ENCODE assay signal across 13 cellular contexts in the genomic region with DNA sequence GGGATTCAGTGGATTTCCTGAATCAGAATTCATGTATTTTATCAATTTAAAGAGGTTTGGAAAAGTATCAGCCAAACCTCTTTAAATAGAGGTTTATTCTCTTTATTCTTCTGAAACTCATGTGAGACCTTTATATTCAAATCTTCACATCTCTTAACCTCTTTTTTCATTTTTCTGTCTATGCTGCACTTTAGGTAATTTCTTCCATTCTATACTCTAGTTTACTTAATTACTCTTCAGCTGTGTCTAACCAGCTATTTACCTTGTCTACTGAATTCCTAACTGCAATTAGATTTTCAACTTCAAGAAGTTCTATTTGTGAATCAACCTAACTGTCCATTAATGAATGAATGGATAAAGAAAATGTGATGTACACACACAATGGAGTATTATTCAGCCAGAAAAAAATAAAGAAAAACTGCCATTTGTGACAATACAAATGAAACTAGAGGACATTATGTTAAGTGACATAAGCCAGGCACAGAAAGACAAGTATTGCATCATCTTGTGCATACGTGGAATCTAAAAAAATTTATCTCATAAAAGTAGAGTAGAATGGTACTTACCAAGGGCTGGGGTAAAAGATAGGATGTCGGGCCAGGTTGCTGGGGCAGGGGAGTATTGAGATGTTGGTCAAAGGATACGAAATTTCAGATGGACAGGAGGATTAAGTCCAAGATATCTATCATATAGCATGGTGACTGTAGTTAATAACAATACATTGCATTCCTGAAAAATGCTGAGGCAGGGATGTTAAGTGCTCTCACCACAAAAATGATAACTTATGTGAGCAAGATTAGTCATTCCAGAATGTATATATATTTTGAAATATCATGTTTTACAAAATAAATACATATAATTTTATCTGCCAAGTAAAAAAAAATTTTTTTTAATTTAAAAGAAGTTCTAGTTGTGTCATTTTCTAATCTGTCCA.
A peak's percentile ranks its signal among the peaks of the same experiment; 100 is the strongest.
DNase-seq lines count a peak whose midpoint lies in the region; ATAC-seq, FAIRE-seq and TF ChIP-seq lines count a peak whose summit lies in the region.
"Had no signal": no experiment of that assay in that cellular context is flagged by ENCODE, and none has a peak within 500 bp of the region (broad histone marks: within the 10 kb centered on the region; RNA-seq: fewer than 3 reads in every experiment).

No MANE protein-coding gene starts in this region.

- no peak for TF ChIP-seq POLR2A in H1 (IDR thresholded peaks at IDR 0.05; ENCODE audit: control extremely low read depth in 1 of 2, low read depth in 2 of 2, low read length in 2 of 2)

- no peaks in the 10 kb centered on the region for H3K79me1 ChIP-seq in H1 (ENCODE audit: low read depth, low read length)

- H3K9ac ChIP-seq in SK-N-SH, result no peak overlapping the region
- no peak overlapping the region for H3K9ac ChIP-seq in PC-3 (ENCODE audit: low read length)
- H3K9ac ChIP-seq in H1 (replicated peaks in 1 of 4; ENCODE audit: extremely low read depth in 1 of 4, low read depth in 3 of 4, low read length in 3 of 4), result no peak overlapping the region
- H3K9ac ChIP-seq: BLaER1 treated with 17β-estradiol and CSF1 and Interleukin-3, amounts not matched to agents 10 nM and 100 nM had no signal

- no peak for FAIRE-seq in H1 (lab: Jason Lieb, UNC)

- H3K4me3 ChIP-seq in SK-N-SH (ENCODE audit: low read depth in 2 of 2, low read length in 1 of 2) (no peak overlapping the region), PC-3 (ENCODE audit: low read length) (no peak overlapping the region), H1 (ENCODE audit: extremely low read depth in 1 of 4, insufficient read depth in 2 of 4, low read depth in 3 of 4, low read length in 4 of 4) (no peak overlapping the region), osteoblast (ENCODE audit: insufficient read depth, low read length) (no peak overlapping the region)
- H3K4me3 ChIP-seq: BLaER1 treated with 17β-estradiol and CSF1 and Interleukin-3, amounts not matched to agents 10 nM and 100 nM had no signal

- H2AFZ ChIP-seq in SK-N-SH (ENCODE audit: low read depth) (no peak overlapping the region), PC-3 (ENCODE audit: low read length) (no peak overlapping the region), H1 (ENCODE audit: low read length) (no peak overlapping the region), osteoblast (ENCODE audit: low read length) (no peak overlapping the region)

- H4K8ac ChIP-seq in H1 (ENCODE audit: extremely low read depth, insufficient read depth, low read length), result no peak overlapping the region

- ATAC-seq in SK-N-SH treated with all-trans-retinoic acid at 6 μM for 48 hours (no peak), PC-3 (no peak)

- DNase-seq in SK-N-SH (no peak), PC-3 (peak; percentile 10), H1 (ENCODE audit: low read depth in 1 of 2, low spot score in 2 of 2) (no peak), NCI-H1436 (lab: John Stamatoyannopoulos, UW) (no peak), NCI-H1436 treated with DMSO at 0.1 percent for 48 hours (lab: John Stamatoyannopoulos, UW) (no peak), osteoblast (ENCODE audit: insufficient read length, low spot score, missing footprints) (no peak)
- DNase-seq: 8988T; ACHN; CD4-positive, CD25-positive, alpha-beta regulatory T cell; DMS53; H7 had no signal

- H3K27me3 ChIP-seq in SK-N-SH (ENCODE audit: insufficient read depth) (no peaks in the 10 kb centered on the region), PC-3 (ENCODE audit: low read length) (no peaks in the 10 kb centered on the region), H1 (replicated peaks in 1 of 4; ENCODE audit: control insufficient read depth in 3 of 4, extremely low read depth in 1 of 4, insufficient read depth in 3 of 4, low read length in 3 of 4) (no peaks in the 10 kb centered on the region), osteoblast (ENCODE audit: insufficient read depth, low read length) (no peaks in the 10 kb centered on the region)
- H3K27me3 ChIP-seq: BLaER1 treated with 17β-estradiol and CSF1 and Interleukin-3, amounts not matched to agents 10 nM and 100 nM had no signal

- no peak overlapping the region for H2BK15ac ChIP-seq in H1 (ENCODE audit: low read length)

- TF ChIP-seq EP300 in SK-N-SH (IDR thresholded peaks at IDR 0.05; ENCODE audit: borderline replicate concordance in 1 of 2, low read depth in 1 of 2, low read length in 1 of 2) (no peak), H1 (IDR thresholded peaks at IDR 0.05; ENCODE audit: borderline replicate concordance in 1 of 2, low read depth in 2 of 2, low read length in 2 of 2) (no peak)

- H3K9me2 ChIP-seq in SK-N-SH (no peaks in the 10 kb centered on the region), PC-3 (replicated peaks; ENCODE audit: low read length) (no peaks in the 10 kb centered on the region)

- no peaks in the 10 kb centered on the region for H3K9me3 ChIP-seq in SK-N-SH
- H3K9me3 ChIP-seq in PC-3 (ENCODE audit: low read length), result no peaks in the 10 kb centered on the region
- no peaks in the 10 kb centered on the region for H3K9me3 ChIP-seq in H1 (ENCODE audit: insufficient read depth in 2 of 2, low read depth in 1 of 2, low read length in 1 of 2)
- no peaks in the 10 kb centered on the region for H3K9me3 ChIP-seq in osteoblast (ENCODE audit: low read depth, low read length)
- H3K9me3 ChIP-seq: BLaER1 treated with 17β-estradiol and CSF1 and Interleukin-3, amounts not matched to agents 10 nM and 100 nM had no signal

- peaks cover 0 to 7% of the 10 kb centered on the region in 2 experiments for H3K36me3 ChIP-seq in SK-N-SH (replicated peaks in 1 of 2; ENCODE audit: control insufficient read depth in 1 of 2, insufficient read depth in 2 of 2, low read length in 1 of 2)
- H3K36me3 ChIP-seq in PC-3 (ENCODE audit: low read depth, low read length), result no peaks in the 10 kb centered on the region
- no peaks in the 10 kb centered on the region for H3K36me3 ChIP-seq in H1 (ENCODE audit: control insufficient read depth in 2 of 4, insufficient read depth in 4 of 4, low read length in 3 of 4)
- no peaks in the 10 kb centered on the region for H3K36me3 ChIP-seq in osteoblast (ENCODE audit: insufficient read depth, low read length)

- H4K20me1 ChIP-seq in SK-N-SH (ENCODE audit: insufficient read depth), result no peaks in the 10 kb centered on the region
- no peaks in the 10 kb centered on the region for H4K20me1 ChIP-seq in PC-3 (ENCODE audit: low read length)
- no peaks in the 10 kb centered on the region for H4K20me1 ChIP-seq in H1 (replicated peaks in 1 of 2; ENCODE audit: control insufficient read depth in 1 of 2, insufficient read depth in 2 of 2, low read length in 2 of 2)
- H4K20me1 ChIP-seq in osteoblast (ENCODE audit: insufficient read depth, low read length), result no peaks in the 10 kb centered on the region
- H4K20me1 ChIP-seq: BLaER1 treated with 17β-estradiol and CSF1 and Interleukin-3, amounts not matched to agents 10 nM and 100 nM had no signal

- intact Hi-C loops in PC-3 (cut with micrococcal nuclease), result no loop called here

- H3K27ac ChIP-seq in SK-N-SH (ENCODE audit: low read depth in 2 of 2, low read length in 1 of 2), result no peak overlapping the region
- no peak overlapping the region for H3K27ac ChIP-seq in PC-3 (ENCODE audit: low read length)
- H3K27ac ChIP-seq in H1 (ENCODE audit: low read depth, low read length), result no peak overlapping the region
- H3K27ac ChIP-seq in osteoblast (ENCODE audit: low read depth, low read length), result no peak overlapping the region
- H3K27ac ChIP-seq: BLaER1 treated with 17β-estradiol and CSF1 and Interleukin-3, amounts not matched to agents 10 nM and 100 nM had no signal

- H2BK20ac ChIP-seq in H1 (ENCODE audit: low read length), result no peak overlapping the region

- H3K79me2 ChIP-seq in SK-N-SH (ENCODE audit: insufficient read depth) (no peaks in the 10 kb centered on the region), PC-3 (ENCODE audit: low read length) (no peaks in the 10 kb centered on the region), H1 (ENCODE audit: control insufficient read depth in 1 of 2, insufficient read depth in 2 of 2, low read length in 2 of 2) (no peaks in the 10 kb centered on the region), osteoblast (ENCODE audit: insufficient read depth, low read length) (no peaks in the 10 kb centered on the region)

- H4K5ac ChIP-seq in H1 (ENCODE audit: insufficient read length, low read depth, low read length), result no peak overlapping the region

- no peak overlapping the region for H3K23ac ChIP-seq in H1 (ENCODE audit: insufficient read length)

- WGBS in SK-N-SH (ENCODE audit: low lambda C conversion rate), result 85% methylated on average over 3 of the region's 3 CpGs
- whole genome bisulfite sequencing in H1 (ENCODE audit: extremely low coverage in 1 of 2, insufficient coverage in 1 of 2, insufficient read length in 1 of 2, insufficient replicate concordance in 2 of 2, low coverage in 1 of 2, low lambda C conversion rate in 2 of 2, missing lambda C conversion rate in 1 of 2), 2 experiments, result 90% methylated on average over 3 of the region's 3 CpGs; no CpG with 5 or more reads in 1 of the 2 experiments

- TF ChIP-seq RAD21 in SK-N-SH (IDR thresholded peaks at IDR 0.05; ENCODE audit: low read length) (no peak), H1 (IDR thresholded peaks at IDR 0.05 in 1 of 2, conservative IDR thresholded peaks at IDR 0.05 in 1 of 2; ENCODE audit: low read depth in 2 of 2, low read length in 2 of 2) (no peak)

- no TSS peak for BruUV-seq in PC-3 (replicated peaks; lab: Mats Ljungman, UMichigan)

- no peak overlapping the region for H3K18ac ChIP-seq in H1 (ENCODE audit: extremely low read depth, low read length)

- no peak overlapping the region for H3K4ac ChIP-seq in H1 (replicated peaks; ENCODE audit: insufficient read length, low read depth, low read length)

- H3K56ac ChIP-seq in H1 (replicated peaks; ENCODE audit: insufficient read length, low read depth, low read length), result no peak overlapping the region

- H3K23me2 ChIP-seq in H1 (ENCODE audit: low read depth, low read length), result no peaks in the 10 kb centered on the region; the same call in 1 of the 2 replicates

- no peak overlapping the region for H3K14ac ChIP-seq in H1 (ENCODE audit: insufficient read length)

- no peaks in the 10 kb centered on the region for H3K4me1 ChIP-seq in SK-N-SH (ENCODE audit: control insufficient read depth in 1 of 2, insufficient read depth in 2 of 2, low read depth in 1 of 2, low read length in 1 of 2)
- no peaks in the 10 kb centered on the region for H3K4me1 ChIP-seq in PC-3 (ENCODE audit: insufficient read depth, low read length)
- H3K4me1 ChIP-seq in H1 (replicated peaks in 1 of 4; ENCODE audit: control insufficient read depth in 3 of 4, insufficient read depth in 4 of 4, low read length in 3 of 4), result no peaks in the 10 kb centered on the region
- H3K4me1 ChIP-seq in osteoblast (ENCODE audit: insufficient read depth, low read length), result no peaks in the 10 kb centered on the region
- H3K4me1 ChIP-seq: BLaER1 treated with 17β-estradiol and CSF1 and Interleukin-3, amounts not matched to agents 10 nM and 100 nM had no signal

- CTCF ChIA-PET in SK-N-SH (lab: Yijun Ruan, JAX), result no interaction called here
- CTCF ChIA-PET in PC-3 (lab: Charles Lee), result no interaction called here
- CTCF ChIA-PET in H1 (lab: Charles Lee; ENCODE audit: partially characterized antibody), result interaction anchor here (0.6 to 0.7 kb wide), 2 partner anchors 256 to 333 kb away, joined by 3 read pairs; no protein-coding TSS in a partner anchor

- no peak overlapping the region for H2BK5ac ChIP-seq in H1 (ENCODE audit: low read depth, low read length)

- H3F3A ChIP-seq in SK-N-SH (replicated peaks; ENCODE audit: insufficient read depth) (no peaks in the 10 kb centered on the region), PC-3 (ENCODE audit: low read length, unreplicated experiment) (no peaks in the 10 kb centered on the region)

- POLR2A ChIA-PET in SK-N-SH (lab: Yijun Ruan, JAX), result no interaction called here
- POLR2A ChIA-PET in PC-3 (lab: Charles Lee; ENCODE audit: unreplicated experiment), result no interaction called here
- POLR2A ChIA-PET in H1 (lab: Charles Lee; ENCODE audit: partially characterized antibody), result no interaction called here

- H2AK5ac ChIP-seq in H1 (ENCODE audit: low read depth, low read length), result no peak overlapping the region

- no peak for TF ChIP-seq CTCF in SK-N-SH (IDR thresholded peaks at IDR 0.05)
- no peak for TF ChIP-seq CTCF in PC-3 (conservative IDR thresholded peaks at IDR 0.05; ENCODE audit: low read depth, low read length)
- TF ChIP-seq CTCF in H1 (IDR thresholded peaks at IDR 0.05; ENCODE audit: control extremely low read depth in 1 of 3, insufficient read depth in 1 of 3, low read depth in 1 of 3, low read length in 3 of 3), result no peak
- no peak for TF ChIP-seq CTCF in osteoblast (IDR thresholded peaks at IDR 0.05; ENCODE audit: extremely low read depth, low read depth, low read length)

- H2BK120ac ChIP-seq in H1 (replicated peaks; ENCODE audit: low read depth, low read length), result no peak overlapping the region

- H2BK12ac ChIP-seq in H1 (ENCODE audit: low read depth, low read length), result no peak overlapping the region

- H4K91ac ChIP-seq in H1 (replicated peaks; ENCODE audit: insufficient read length, low read length), result no peak overlapping the region

- no peak overlapping the region for H3K4me2 ChIP-seq in SK-N-SH
- no peak overlapping the region for H3K4me2 ChIP-seq in PC-3 (ENCODE audit: low read length)
- H3K4me2 ChIP-seq in H1 (ENCODE audit: insufficient read depth in 1 of 2, low read depth in 2 of 2, low read length in 2 of 2), result no peak overlapping the region
- no peak overlapping the region for H3K4me2 ChIP-seq in osteoblast (ENCODE audit: insufficient read depth, low read length)
- H3K4me2 ChIP-seq: BLaER1 treated with 17β-estradiol and CSF1 and Interleukin-3, amounts not matched to agents 10 nM and 100 nM had no signal
